Comparison of ENCODE assay signal across 11 cellular contexts in the genomic region with DNA sequence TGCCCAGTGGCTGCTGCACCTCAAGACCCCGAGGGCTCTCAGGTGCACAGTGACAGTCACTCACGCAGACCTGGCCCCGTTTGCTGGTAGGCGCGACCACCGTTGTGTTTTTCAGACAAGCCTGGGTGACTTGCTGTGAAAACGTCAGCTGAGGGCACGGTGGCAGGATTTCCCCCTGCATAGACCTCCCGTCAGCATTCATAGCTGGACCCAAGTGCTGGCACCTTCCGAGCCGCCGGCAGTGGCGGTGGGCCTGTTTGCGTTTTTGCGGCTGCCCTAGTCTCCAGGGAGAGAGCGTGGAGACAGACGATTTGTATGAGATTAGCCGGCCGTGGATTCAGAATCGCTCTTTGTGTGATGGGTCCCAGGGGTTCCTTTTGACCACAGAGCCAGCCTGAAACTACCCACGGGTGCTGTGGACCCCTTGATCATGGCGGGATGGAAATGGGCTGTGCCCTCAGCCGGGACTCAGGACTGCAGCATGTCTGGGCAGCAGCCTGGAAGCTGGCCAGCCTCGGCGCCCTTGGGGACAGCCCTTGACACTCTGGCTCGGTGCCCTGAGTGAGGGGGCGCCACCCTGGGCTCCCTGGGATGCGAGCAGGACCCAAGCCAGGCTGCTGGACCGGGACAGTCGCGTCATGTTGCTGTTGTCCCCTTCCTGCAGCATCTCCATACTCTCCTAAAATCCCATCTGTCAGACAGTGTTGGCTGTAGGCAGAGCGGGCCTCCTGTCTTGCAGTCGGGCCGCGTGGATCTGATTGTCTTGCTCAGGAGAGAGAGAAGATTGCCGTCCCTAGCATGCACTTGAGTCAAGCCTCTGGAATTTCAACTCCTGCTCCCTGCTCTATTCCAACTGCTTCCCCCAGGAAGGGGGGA. TPM values are rescaled to one million over a fixed set of nuclear protein-coding genes. Genes with fewer than 3 reads are reported as not detected.
DNase-seq lines count a peak whose midpoint lies in the region; ATAC-seq, FAIRE-seq and TF ChIP-seq lines count a peak whose summit lies in the region.
"Had no signal": no experiment of that assay in that cellular context is flagged by ENCODE, and none has a peak within 500 bp of the region (broad histone marks: within the 10 kb centered on the region; RNA-seq: fewer than 3 reads in every experiment).

No MANE protein-coding gene starts in this region.

- H3K9me3 Mint-ChIP-seq in CD4-positive, CD25-positive, alpha-beta regulatory T cell: no peaks in the 10 kb centered on the region
- H3K9me3 Mint-ChIP-seq in activated T-cell treated with anti-CD3 and anti-CD28 coated beads, Interleukin-2, amount 50 U/mL, for 72 hours: no peaks in the 10 kb centered on the region

- no peaks in the 10 kb centered on the region for H3K9me3 ChIP-seq in CD4-positive, CD25-positive, alpha-beta regulatory T cell (ENCODE audit: control insufficient read depth in 2 of 2, low read length in 2 of 2)
- H3K9me3 ChIP-seq in psoas muscle: no peaks in the 10 kb centered on the region

- ATAC-seq in CD4-positive, CD25-positive, alpha-beta regulatory T cell (ENCODE audit: low read depth in 2 of 2): no peak
- ATAC-seq in foreskin keratinocyte (peak; percentile 60), psoas muscle (peak in 1 of 4 donors; percentile 10)
- ATAC-seq in activated T-cell treated with anti-CD3 and anti-CD28 coated beads, Interleukin-2, amount 50 U/mL, for 72 hours (replicated peaks in 1 of 2): no peak

- peaks cover 11% of the 10 kb centered on the region for H3K36me3 ChIP-seq in CD4-positive, CD25-positive, alpha-beta regulatory T cell (ENCODE audit: control insufficient read depth, insufficient read depth, low read length)
- H3K36me3 ChIP-seq in psoas muscle (ENCODE audit: insufficient read depth in 1 of 2, low read depth in 1 of 2): no peaks in the 10 kb centered on the region

- intact Hi-C loops in psoas muscle (cut with DNase I): loop anchor here (5.0 to 10.0 kb wide), 2 partner anchors 47 to 55 kb away; no protein-coding TSS in a partner anchor

- no peak overlapping the region for H3K27ac ChIP-seq in CD4-positive, CD25-positive, alpha-beta regulatory T cell (ENCODE audit: insufficient read depth, low read length, poor library complexity, severe bottlenecking)
- H3K27ac ChIP-seq in foreskin keratinocyte (no peak overlapping the region), psoas muscle (peak overlapping the region; percentile 83)

- peaks cover 0 to 43% (median 7%) of the 10 kb centered on the region in 4 donors for H3K4me1 Mint-ChIP-seq in CD4-positive, CD25-positive, alpha-beta regulatory T cell
- peaks cover 13% of the 10 kb centered on the region for H3K4me1 Mint-ChIP-seq in activated T-cell treated with anti-CD3 and anti-CD28 coated beads, Interleukin-2, amount 50 U/mL, for 72 hours (ENCODE audit: low read depth)

- H3K27me3 Mint-ChIP-seq in CD4-positive, CD25-positive, alpha-beta regulatory T cell: no peaks in the 10 kb centered on the region
- no peaks in the 10 kb centered on the region for H3K27me3 Mint-ChIP-seq in activated T-cell treated with anti-CD3 and anti-CD28 coated beads, Interleukin-2, amount 50 U/mL, for 72 hours (ENCODE audit: low read depth)
- H3K27me3 Mint-ChIP-seq: activated naive CD8-positive, alpha-beta T cell had no signal

- H3K27me3 ChIP-seq in CD4-positive, CD25-positive, alpha-beta regulatory T cell (ENCODE audit: control insufficient read depth, insufficient read depth, low read length): no peaks in the 10 kb centered on the region
- no peaks in the 10 kb centered on the region for H3K27me3 ChIP-seq in foreskin keratinocyte
- no peaks in the 10 kb centered on the region for H3K27me3 ChIP-seq in psoas muscle (ENCODE audit: insufficient read depth in 3 of 3, low read length in 2 of 3)

- TF ChIP-seq CTCF in foreskin keratinocyte (conservative IDR thresholded peaks at IDR 0.05): no peak
- no peak for TF ChIP-seq CTCF in psoas muscle (IDR thresholded peaks at IDR 0.05)

- DNase-seq in CD4-positive, CD25-positive, alpha-beta regulatory T cell: no peak
- DNase-seq in RCC 7860 (ENCODE audit: low spot score) (peak; percentile 43), foreskin keratinocyte (peak; percentile 49 to 82), psoas muscle (peak; percentile 49 to 66)
- no peak for DNase-seq in activated CD4-positive, alpha-beta T cell treated with anti-CD3 and anti-CD28 coated beads for 4 hours
- DNase-seq in activated T-cell treated with anti-CD3 and anti-CD28 coated beads, Interleukin-2, amount 50 U/mL, for 72 hours: no peak
- no peak for DNase-seq in activated CD4-positive, CD25-positive, alpha-beta regulatory T cell (lab: John Stamatoyannopoulos, UW)
- no peak for DNase-seq in stimulated activated CD4-positive, alpha-beta T cell treated with anti-CD3 and anti-CD28 coated beads, Interleukin-15, amount 100 ng/mL, for 24 hours
- DNase-seq: NCI-H1694 treated with DMSO at 0.1 percent for 48 hours; stimulated activated CD4-positive, alpha-beta T cell treated with anti-CD3 and anti-CD28 coated beads, Interleukin-12 subunit alpha, Interleukin-12 subunit beta, amount 100 ng/mL, for 4 hours had no signal

- H3K4me3 ChIP-seq in CD4-positive, CD25-positive, alpha-beta regulatory T cell (ENCODE audit: low read depth, low read length): no peak overlapping the region
- no peak overlapping the region for H3K4me3 ChIP-seq in psoas muscle

- H3K4me3 Mint-ChIP-seq in CD4-positive, CD25-positive, alpha-beta regulatory T cell: peak overlapping the region in 1 of 4 donors; percentile 9
- no peak overlapping the region for H3K4me3 Mint-ChIP-seq in activated T-cell treated with anti-CD3 and anti-CD28 coated beads, Interleukin-2, amount 50 U/mL, for 72 hours
- H3K4me3 Mint-ChIP-seq: activated naive CD8-positive, alpha-beta T cell had no signal

- H3K36me3 Mint-ChIP-seq in CD4-positive, CD25-positive, alpha-beta regulatory T cell: peaks cover 7% of the 10 kb centered on the region
- peaks cover 0 to 1% of the 10 kb centered on the region in 2 donors for H3K36me3 Mint-ChIP-seq in activated T-cell treated with anti-CD3 and anti-CD28 coated beads, Interleukin-2, amount 50 U/mL, for 72 hours (ENCODE audit: insufficient read depth in 2 of 2)
- H3K36me3 Mint-ChIP-seq: activated naive CD8-positive, alpha-beta T cell had no signal

- FAIRE-seq in RCC 7860 (lab: Jason Lieb, UNC): no peak

- H3K27ac Mint-ChIP-seq in CD4-positive, CD25-positive, alpha-beta regulatory T cell: peak overlapping the region in 2 of 3 donors; percentile 51 to 88
- H3K27ac Mint-ChIP-seq in activated T-cell treated with anti-CD3 and anti-CD28 coated beads, Interleukin-2, amount 50 U/mL, for 72 hours: no peak overlapping the region
- H3K27ac Mint-ChIP-seq: activated naive CD8-positive, alpha-beta T cell had no signal

- 49 to 66% (median 50%) methylated on average over 36 of the region's 36 CpGs for WGBS in psoas muscle, 3 donors

- H3K4me1 ChIP-seq in CD4-positive, CD25-positive, alpha-beta regulatory T cell (ENCODE audit: control insufficient read depth, insufficient read depth, low read length, poor library complexity, severe bottlenecking): peaks cover 6% of the 10 kb centered on the region
- H3K4me1 ChIP-seq in foreskin keratinocyte: peaks cover 5% of the 10 kb centered on the region
- H3K4me1 ChIP-seq in psoas muscle: peaks cover 79% of the 10 kb centered on the region

RNA-seq across cellular contexts. Expression of gene KDM4B, which starts 8.6 kb away (rescaled TPM):
- 70.0 TPM for total RNA-seq in CD4-positive, CD25-positive, alpha-beta regulatory T cell
- 1 to 10 TPM; 6.3 to 8.8 (median 7.9) TPM for polyA plus RNA-seq in CD4-positive, CD25-positive, alpha-beta regulatory T cell
- total RNA-seq in foreskin keratinocyte (7.2 and 7.3 TPM in 2 replicates), psoas muscle (10 to 100 TPM; 22.9 to 45.9 (median 37.8) TPM)
- polyA plus RNA-seq in foreskin keratinocyte (3.1 TPM in 2 replicates), psoas muscle (10 to 100 TPM in 2 of 3 donors, 1 to 10 TPM in 1; 9.3 to 29.5 (median 19.9) TPM)
- total RNA-seq in activated T-cell treated with anti-CD3 and anti-CD28 coated beads, Interleukin-2, amount 50 U/mL, for 72 hours: 10 to 100 TPM; 31.3 to 37.1 TPM

Comparison
In these comparisons a context has a peak if more than half of its experiments do, and no peak if none do; other contexts are left out.
1. DNase-seq: peak in RCC 7860 (single experiment), foreskin keratinocyte (2 of 2) and psoas muscle (2 of 2); none in CD4-positive, CD25-positive, alpha-beta regulatory T cell (0 of 3), activated CD4-positive, alpha-beta T cell treated with anti-CD3 and anti-CD28 coated beads for 4 hours (0 of 2), activated T-cell treated with anti-CD3 and anti-CD28 coated beads, Interleukin-2, amount 50 U/mL, for 72 hours (0 of 2), activated CD4-positive, CD25-positive, alpha-beta regulatory T cell (0 of 4) and stimulated activated CD4-positive, alpha-beta T cell treated with anti-CD3 and anti-CD28 coated beads, Interleukin-15, amount 100 ng/mL, for 24 hours (single experiment).